Comparison of ENCODE assay signal across 25 cellular contexts in genomic region chr6:1633366-1634021, GRCh38. TPM values are rescaled to one million over a fixed set of nuclear protein-coding genes. Genes with fewer than 3 reads are reported as not detected.
"Had no signal": no experiment of that assay in that cellular context is flagged by ENCODE, and none has a peak within 500 bp of the region (broad histone marks: within the 10 kb centered on the region; RNA-seq: fewer than 3 reads in every experiment).

No MANE protein-coding gene starts in this region.

- H3K4me3 ChIP-seq: K562, SJCRH30 had no signal

- H3K27me3 ChIP-seq: SJCRH30 had no signal

- H3K9me3 ChIP-seq: SJCRH30 had no signal

- ATAC-seq: Panc1, PC-3, SK-N-SH treated with all-trans-retinoic acid at 6 μM for 48 hours had no signal

- H3K4me2 ChIP-seq: KMS-11 had no signal

- DNase-seq: Kasumi-1; MM.1S; NCI-H1092 treated with DMSO at 0.1 percent for 48 hours; NCI-H1436; NCI-H187; NCI-H2029; NCI-H2081 treated with DMSO at 0.1 percent for 48 hours; NCI-H2171; NCI-H226; NCI-H446; NCI-H510A; NCI-H524 treated with DMSO at 0.1 percent for 48 hours; NCI-H69; NCI-H774; NK-92 treated with Interleukin-12 subunit alpha and Interleukin-12 subunit beta, amount 100 ng/mL, for 24 hours; PC-3; SHP77 treated with DMSO at 0.1 percent for 48 hours; SJCRH30 had no signal

- H3K27ac ChIP-seq: KMS-11, RWPE1, SJCRH30 had no signal

- FAIRE-seq: K562 had no signal

- H3K36me3 ChIP-seq: SJCRH30 had no signal

- H3K9ac ChIP-seq: KMS-11 had no signal

RNA-seq across cellular contexts. Expression of gene FOXC1, which starts 23.8 kb away (rescaled TPM):
- total RNA-seq: K562, OCI-LY7 had no signal
- polyA plus RNA-seq: IgD-negative memory B cell, K562 had no signal
